In the genomic region with DNA sequence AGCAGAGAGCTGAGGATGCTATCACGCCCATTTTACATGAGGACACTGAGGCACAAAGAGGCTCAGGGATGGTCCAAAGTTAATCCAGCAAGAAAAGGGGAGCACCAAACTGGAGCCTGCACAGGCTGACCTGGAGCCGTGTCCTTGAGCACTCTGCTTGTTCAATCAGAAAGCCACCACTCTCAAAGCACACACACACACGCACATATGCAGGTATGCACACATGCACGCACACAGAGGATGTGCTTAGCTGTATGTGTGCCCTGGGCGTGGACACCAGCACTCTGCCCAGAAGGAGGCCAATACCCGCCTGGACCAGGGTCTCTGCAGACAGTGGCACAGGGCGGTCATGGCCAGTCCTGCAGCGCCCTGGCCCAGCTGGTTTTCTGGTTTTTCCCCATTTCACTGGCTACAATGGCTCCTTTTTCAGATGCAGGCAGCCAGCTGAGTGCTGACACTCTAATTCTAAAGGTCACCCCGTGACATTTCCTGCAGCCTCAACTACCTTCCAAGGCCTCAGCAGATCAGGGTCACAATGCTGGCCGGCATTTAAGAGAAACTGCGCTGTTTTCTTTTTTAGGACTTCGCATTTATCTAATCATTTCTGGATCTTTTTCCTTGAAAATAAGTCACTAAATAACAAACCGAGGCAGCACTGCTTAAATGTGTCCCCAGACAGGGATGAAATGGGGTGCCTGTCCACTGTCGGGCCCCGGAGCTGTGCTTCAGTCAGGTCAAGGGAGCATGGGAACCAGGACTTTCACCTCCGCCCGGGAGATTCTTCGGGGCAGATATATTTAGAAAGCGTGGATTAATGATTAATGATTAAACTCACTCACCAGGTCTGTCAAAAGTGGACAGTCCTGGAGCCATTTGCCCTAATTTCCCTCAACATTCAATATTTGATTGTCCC, we compare ENCODE assay signal across 1 cellular context.
TF ChIP-seq lines count a peak whose summit lies in the region.

No MANE protein-coding gene starts in this region.

TF ChIP-seq in HepG2, 621 proteins besides CTCF, POLR2A, EP300 and RAD21 (continued from another document and continues in another):
- TF ChIP-seq, protein P1, sequence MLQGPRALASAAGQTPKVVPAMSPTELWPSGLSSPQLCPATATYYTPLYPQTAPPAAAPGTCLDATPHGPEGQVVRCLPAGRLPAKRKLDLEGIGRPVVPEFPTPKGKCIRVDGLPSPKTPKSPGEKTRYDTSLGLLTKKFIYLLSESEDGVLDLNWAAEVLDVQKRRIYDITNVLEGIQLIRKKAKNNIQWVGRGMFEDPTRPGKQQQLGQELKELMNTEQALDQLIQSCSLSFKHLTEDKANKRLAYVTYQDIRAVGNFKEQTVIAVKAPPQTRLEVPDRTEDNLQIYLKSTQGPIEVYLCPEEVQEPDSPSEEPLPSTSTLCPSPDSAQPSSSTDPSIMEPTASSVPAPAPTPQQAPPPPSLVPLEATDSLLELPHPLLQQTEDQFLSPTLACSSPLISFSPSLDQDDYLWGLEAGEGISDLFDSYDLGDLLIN (CRISPR knock-in tag; IDR thresholded peaks at IDR 0.05; ENCODE audit: borderline replicate concordance) = no peak
- peak; percentile 28; the same call in 1 of the 2 replicates for TF ChIP-seq ZBTB8A (CRISPR knock-in tag; IDR thresholded peaks at IDR 0.05; ENCODE audit: borderline replicate concordance, low read depth)
- no peak for TF ChIP-seq ZNF577 (CRISPR knock-in tag; IDR thresholded peaks at IDR 0.05; ENCODE audit: borderline replicate concordance, low read depth)
- no peak for TF ChIP-seq ISX (CRISPR knock-in tag; conservative IDR thresholded peaks at IDR 0.05)
- peak; percentile 93 for TF ChIP-seq ZNF629 (CRISPR knock-in tag; conservative IDR thresholded peaks at IDR 0.05)
- TF ChIP-seq, protein P2, sequence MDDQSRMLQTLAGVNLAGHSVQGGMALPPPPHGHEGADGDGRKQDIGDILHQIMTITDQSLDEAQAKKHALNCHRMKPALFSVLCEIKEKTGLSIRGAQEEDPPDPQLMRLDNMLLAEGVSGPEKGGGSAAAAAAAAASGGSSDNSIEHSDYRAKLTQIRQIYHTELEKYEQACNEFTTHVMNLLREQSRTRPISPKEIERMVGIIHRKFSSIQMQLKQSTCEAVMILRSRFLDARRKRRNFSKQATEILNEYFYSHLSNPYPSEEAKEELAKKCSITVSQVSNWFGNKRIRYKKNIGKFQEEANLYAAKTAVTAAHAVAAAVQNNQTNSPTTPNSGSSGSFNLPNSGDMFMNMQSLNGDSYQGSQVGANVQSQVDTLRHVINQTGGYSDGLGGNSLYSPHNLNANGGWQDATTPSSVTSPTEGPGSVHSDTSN (CRISPR knock-in tag; IDR thresholded peaks at IDR 0.05; ENCODE audit: borderline replicate concordance) = no peak
- TF ChIP-seq, protein P3, sequence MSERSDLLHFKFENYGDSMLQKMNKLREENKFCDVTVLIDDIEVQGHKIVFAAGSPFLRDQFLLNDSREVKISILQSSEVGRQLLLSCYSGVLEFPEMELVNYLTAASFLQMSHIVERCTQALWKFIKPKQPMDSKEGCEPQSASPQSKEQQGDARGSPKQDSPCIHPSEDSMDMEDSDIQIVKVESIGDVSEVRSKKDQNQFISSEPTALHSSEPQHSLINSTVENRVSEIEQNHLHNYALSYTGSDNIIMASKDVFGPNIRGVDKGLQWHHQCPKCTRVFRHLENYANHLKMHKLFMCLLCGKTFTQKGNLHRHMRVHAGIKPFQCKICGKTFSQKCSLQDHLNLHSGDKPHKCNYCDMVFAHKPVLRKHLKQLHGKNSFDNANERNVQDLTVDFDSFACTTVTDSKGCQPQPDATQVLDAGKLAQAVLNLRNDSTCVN (CRISPR knock-in tag; IDR thresholded peaks at IDR 0.05; ENCODE audit: borderline replicate concordance) = no peak
- peak; percentile 61; the same call in 1 of the 2 replicates for TF ChIP-seq FOXJ3 (CRISPR knock-in tag; IDR thresholded peaks at IDR 0.05; ENCODE audit: borderline replicate concordance)
- TF ChIP-seq ZNF17 (CRISPR knock-in tag; IDR thresholded peaks at IDR 0.05) = peak; percentile 82
- no peak for TF ChIP-seq ZNF570 (CRISPR knock-in tag; IDR thresholded peaks at IDR 0.05; ENCODE audit: borderline replicate concordance)
- TF ChIP-seq ZNF101 (CRISPR knock-in tag; IDR thresholded peaks at IDR 0.05; ENCODE audit: borderline replicate concordance, low read depth) = no peak
- TF ChIP-seq ZNF337 (CRISPR knock-in tag; IDR thresholded peaks at IDR 0.05; ENCODE audit: borderline replicate concordance, low read depth) = peak; percentile 91; the same call in 1 of the 2 replicates
- no peak for TF ChIP-seq TCF7 (IDR thresholded peaks at IDR 0.05; ENCODE audit: low read depth)
- no peak for TF ChIP-seq POLR2AphosphoS5 (IDR thresholded peaks at IDR 0.05; ENCODE audit: low read depth, low read length)
- TF ChIP-seq POLR2G (IDR thresholded peaks at IDR 0.05; ENCODE audit: low read depth, low read length) = no peak
- no peak for TF ChIP-seq SIX1 (CRISPR knock-in tag; IDR thresholded peaks at IDR 0.05; ENCODE audit: borderline replicate concordance)
- TF ChIP-seq, protein P4, sequence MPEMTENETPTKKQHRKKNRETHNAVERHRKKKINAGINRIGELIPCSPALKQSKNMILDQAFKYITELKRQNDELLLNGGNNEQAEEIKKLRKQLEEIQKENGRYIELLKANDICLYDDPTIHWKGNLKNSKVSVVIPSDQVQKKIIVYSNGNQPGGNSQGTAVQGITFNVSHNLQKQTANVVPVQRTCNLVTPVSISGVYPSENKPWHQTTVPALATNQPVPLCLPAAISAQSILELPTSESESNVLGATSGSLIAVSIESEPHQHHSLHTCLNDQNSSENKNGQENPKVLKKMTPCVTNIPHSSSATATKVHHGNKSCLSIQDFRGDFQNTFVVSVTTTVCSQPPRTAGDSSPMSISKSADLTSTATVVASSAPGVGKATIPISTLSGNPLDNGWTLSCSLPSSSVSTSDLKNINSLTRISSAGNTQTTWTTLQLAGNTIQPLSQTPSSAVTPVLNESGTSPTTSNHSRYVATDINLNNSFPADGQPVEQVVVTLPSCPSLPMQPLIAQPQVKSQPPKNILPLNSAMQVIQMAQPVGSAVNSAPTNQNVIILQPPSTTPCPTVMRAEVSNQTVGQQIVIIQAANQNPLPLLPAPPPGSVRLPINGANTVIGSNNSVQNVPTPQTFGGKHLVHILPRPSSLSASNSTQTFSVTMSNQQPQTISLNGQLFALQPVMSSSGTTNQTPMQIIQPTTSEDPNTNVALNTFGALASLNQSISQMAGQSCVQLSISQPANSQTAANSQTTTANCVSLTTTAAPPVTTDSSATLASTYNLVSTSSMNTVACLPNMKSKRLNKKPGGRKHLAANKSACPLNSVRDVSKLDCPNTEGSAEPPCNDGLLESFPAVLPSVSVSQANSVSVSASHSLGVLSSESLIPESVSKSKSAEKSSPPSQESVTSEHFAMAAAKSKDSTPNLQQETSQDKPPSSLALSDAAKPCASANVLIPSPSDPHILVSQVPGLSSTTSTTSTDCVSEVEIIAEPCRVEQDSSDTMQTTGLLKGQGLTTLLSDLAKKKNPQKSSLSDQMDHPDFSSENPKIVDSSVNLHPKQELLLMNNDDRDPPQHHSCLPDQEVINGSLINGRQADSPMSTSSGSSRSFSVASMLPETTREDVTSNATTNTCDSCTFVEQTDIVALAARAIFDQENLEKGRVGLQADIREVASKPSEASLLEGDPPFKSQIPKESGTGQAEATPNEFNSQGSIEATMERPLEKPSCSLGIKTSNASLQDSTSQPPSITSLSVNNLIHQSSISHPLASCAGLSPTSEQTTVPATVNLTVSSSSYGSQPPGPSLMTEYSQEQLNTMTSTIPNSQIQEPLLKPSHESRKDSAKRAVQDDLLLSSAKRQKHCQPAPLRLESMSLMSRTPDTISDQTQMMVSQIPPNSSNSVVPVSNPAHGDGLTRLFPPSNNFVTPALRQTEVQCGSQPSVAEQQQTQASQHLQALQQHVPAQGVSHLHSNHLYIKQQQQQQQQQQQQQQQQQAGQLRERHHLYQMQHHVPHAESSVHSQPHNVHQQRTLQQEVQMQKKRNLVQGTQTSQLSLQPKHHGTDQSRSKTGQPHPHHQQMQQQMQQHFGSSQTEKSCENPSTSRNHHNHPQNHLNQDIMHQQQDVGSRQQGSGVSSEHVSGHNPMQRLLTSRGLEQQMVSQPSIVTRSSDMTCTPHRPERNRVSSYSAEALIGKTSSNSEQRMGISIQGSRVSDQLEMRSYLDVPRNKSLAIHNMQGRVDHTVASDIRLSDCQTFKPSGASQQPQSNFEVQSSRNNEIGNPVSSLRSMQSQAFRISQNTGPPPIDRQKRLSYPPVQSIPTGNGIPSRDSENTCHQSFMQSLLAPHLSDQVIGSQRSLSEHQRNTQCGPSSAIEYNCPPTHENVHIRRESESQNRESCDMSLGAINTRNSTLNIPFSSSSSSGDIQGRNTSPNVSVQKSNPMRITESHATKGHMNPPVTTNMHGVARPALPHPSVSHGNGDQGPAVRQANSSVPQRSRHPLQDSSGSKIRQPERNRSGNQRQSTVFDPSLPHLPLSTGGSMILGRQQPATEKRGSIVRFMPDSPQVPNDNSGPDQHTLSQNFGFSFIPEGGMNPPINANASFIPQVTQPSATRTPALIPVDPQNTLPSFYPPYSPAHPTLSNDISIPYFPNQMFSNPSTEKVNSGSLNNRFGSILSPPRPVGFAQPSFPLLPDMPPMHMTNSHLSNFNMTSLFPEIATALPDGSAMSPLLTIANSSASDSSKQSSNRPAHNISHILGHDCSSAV (CRISPR knock-in tag; IDR thresholded peaks at IDR 0.05; ENCODE audit: borderline replicate concordance) = no peak
- TF ChIP-seq ZNF878 (CRISPR knock-in tag; IDR thresholded peaks at IDR 0.05) = no peak
- no peak for TF ChIP-seq ZSCAN29 (CRISPR knock-in tag; conservative IDR thresholded peaks at IDR 0.05)
- no peak for TF ChIP-seq ZNF841 (CRISPR knock-in tag; IDR thresholded peaks at IDR 0.05; ENCODE audit: borderline replicate concordance)
- TF ChIP-seq, protein P5, sequence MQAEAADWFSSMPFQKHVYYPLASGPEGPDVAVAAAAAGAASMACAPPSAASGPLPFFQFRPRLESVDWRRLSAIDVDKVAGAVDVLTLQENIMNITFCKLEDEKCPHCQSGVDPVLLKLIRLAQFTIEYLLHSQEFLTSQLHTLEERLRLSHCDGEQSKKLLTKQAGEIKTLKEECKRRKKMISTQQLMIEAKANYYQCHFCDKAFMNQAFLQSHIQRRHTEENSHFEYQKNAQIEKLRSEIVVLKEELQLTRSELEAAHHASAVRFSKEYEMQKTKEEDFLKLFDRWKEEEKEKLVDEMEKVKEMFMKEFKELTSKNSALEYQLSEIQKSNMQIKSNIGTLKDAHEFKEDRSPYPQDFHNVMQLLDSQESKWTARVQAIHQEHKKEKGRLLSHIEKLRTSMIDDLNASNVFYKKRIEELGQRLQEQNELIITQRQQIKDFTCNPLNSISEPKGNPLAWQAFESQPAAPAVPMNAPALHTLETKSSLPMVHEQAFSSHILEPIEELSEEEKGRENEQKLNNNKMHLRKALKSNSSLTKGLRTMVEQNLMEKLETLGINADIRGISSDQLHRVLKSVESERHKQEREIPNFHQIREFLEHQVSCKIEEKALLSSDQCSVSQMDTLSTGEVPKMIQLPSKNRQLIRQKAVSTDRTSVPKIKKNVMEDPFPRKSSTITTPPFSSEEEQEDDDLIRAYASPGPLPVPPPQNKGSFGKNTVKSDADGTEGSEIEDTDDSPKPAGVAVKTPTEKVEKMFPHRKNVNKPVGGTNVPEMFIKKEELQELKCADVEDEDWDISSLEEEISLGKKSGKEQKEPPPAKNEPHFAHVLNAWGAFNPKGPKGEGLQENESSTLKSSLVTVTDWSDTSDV (CRISPR knock-in tag; IDR thresholded peaks at IDR 0.05) = no peak
- 0 out of 2 replicates have a peak, but pooled peaks have one; percentile 12 for TF ChIP-seq DMAP1 (CRISPR knock-in tag; IDR thresholded peaks at IDR 0.05)
- TF ChIP-seq MIER3 (CRISPR knock-in tag; IDR thresholded peaks at IDR 0.05; ENCODE audit: borderline replicate concordance) = no peak; the same call in 1 of the 2 replicates
- TF ChIP-seq SUZ12 (IDR thresholded peaks at IDR 0.05; ENCODE audit: low read depth, low read length) = no peak
- no peak; the same call in 1 of the 2 replicates for TF ChIP-seq SALL2 (CRISPR knock-in tag; IDR thresholded peaks at IDR 0.05)
- no peak for TF ChIP-seq ARNT (IDR thresholded peaks at IDR 0.05)
- peak; percentile 80 for TF ChIP-seq ZBTB38 (CRISPR knock-in tag; IDR thresholded peaks at IDR 0.05)
- peak; percentile 77; the same call in 1 of the 2 replicates for TF ChIP-seq HDAC1 (CRISPR knock-in tag; IDR thresholded peaks at IDR 0.05)
- no peak; the same call in 1 of the 2 replicates for TF ChIP-seq BORCS8-MEF2B (CRISPR knock-in tag; IDR thresholded peaks at IDR 0.05)
- no peak for TF ChIP-seq ZEB1 (IDR thresholded peaks at IDR 0.05; ENCODE audit: insufficient replicate concordance, low read depth)
- no peak for TF ChIP-seq ZNF652 (CRISPR knock-in tag; IDR thresholded peaks at IDR 0.05; ENCODE audit: borderline replicate concordance, low read depth)
- TF ChIP-seq THYN1 (CRISPR knock-in tag; IDR thresholded peaks at IDR 0.05; ENCODE audit: borderline replicate concordance, low read depth) = no peak
- TF ChIP-seq U2AF2 (IDR thresholded peaks at IDR 0.05; ENCODE audit: low read depth, low read length) = no peak
- TF ChIP-seq ZFY (CRISPR knock-in tag; IDR thresholded peaks at IDR 0.05) = peak; percentile 43
- TF ChIP-seq TGIF2 (CRISPR knock-in tag; IDR thresholded peaks at IDR 0.05) = peak; percentile 53
- no peak for TF ChIP-seq ARHGAP35 (CRISPR knock-in tag; IDR thresholded peaks at IDR 0.05; ENCODE audit: borderline replicate concordance)
- TF ChIP-seq SP1 (IDR thresholded peaks at IDR 0.05) = no peak
- TF ChIP-seq SP1 (CRISPR knock-in tag; IDR thresholded peaks at IDR 0.05) = 0 out of 2 replicates have a peak, but pooled peaks have one; percentile 32
- 0 out of 2 replicates have a peak, but pooled peaks have one; percentile 25 for TF ChIP-seq ZNF614 (CRISPR knock-in tag; IDR thresholded peaks at IDR 0.05; ENCODE audit: borderline replicate concordance)
- TF ChIP-seq TBX2 (CRISPR knock-in tag; IDR thresholded peaks at IDR 0.05; ENCODE audit: borderline replicate concordance) = peak; percentile 47
- TF ChIP-seq RBFOX2 (IDR thresholded peaks at IDR 0.05; ENCODE audit: low read depth, low read length) = no peak
- TF ChIP-seq DPF2 (CRISPR knock-in tag; IDR thresholded peaks at IDR 0.05; ENCODE audit: borderline replicate concordance, low read depth) = 0 out of 2 replicates have a peak, but pooled peaks have one; percentile 35
- no peak for TF ChIP-seq ZNF30 (CRISPR knock-in tag; IDR thresholded peaks at IDR 0.05)
- TF ChIP-seq ZNF619 (CRISPR knock-in tag; IDR thresholded peaks at IDR 0.05) = no peak
- TF ChIP-seq REL (CRISPR knock-in tag; conservative IDR thresholded peaks at IDR 0.05) = 0 out of 2 replicates have a peak, but pooled peaks have one; percentile 36
- no peak for TF ChIP-seq ZBTB42 (CRISPR knock-in tag; IDR thresholded peaks at IDR 0.05)
